ENCODE assay signal across 1 cellular context in genomic region chr5:12100542-12100941, GRCh38.
TF ChIP-seq lines count a peak whose summit lies in the region.

No MANE protein-coding gene starts in this region.

TF ChIP-seq in SK-N-SH, 30 proteins besides CTCF, POLR2A, EP300 and RAD21 (continued from another document):
- TF ChIP-seq USF1 (IDR thresholded peaks at IDR 0.05; ENCODE audit: borderline replicate concordance, low read depth) (no peak), FOXM1 (IDR thresholded peaks at IDR 0.05; ENCODE audit: low read depth) (no peak), TAF1 (IDR thresholded peaks at IDR 0.05; ENCODE audit: borderline replicate concordance, low read depth, low read length) (no peak), USF2 (IDR thresholded peaks at IDR 0.05; ENCODE audit: borderline replicate concordance, low read depth, low read length) (no peak), NRF1 (IDR thresholded peaks at IDR 0.05; ENCODE audit: low read depth, low read length) (no peak), RXRA (IDR thresholded peaks at IDR 0.05; ENCODE audit: borderline replicate concordance, low read depth) (no peak), SIN3A (IDR thresholded peaks at IDR 0.05; ENCODE audit: borderline replicate concordance, low read depth, low read length) (no peak), NFIC (IDR thresholded peaks at IDR 0.05; ENCODE audit: borderline replicate concordance) (no peak), RFX5 (IDR thresholded peaks at IDR 0.05; ENCODE audit: low read length) (no peak)
- TF ChIP-seq, protein P1, sequence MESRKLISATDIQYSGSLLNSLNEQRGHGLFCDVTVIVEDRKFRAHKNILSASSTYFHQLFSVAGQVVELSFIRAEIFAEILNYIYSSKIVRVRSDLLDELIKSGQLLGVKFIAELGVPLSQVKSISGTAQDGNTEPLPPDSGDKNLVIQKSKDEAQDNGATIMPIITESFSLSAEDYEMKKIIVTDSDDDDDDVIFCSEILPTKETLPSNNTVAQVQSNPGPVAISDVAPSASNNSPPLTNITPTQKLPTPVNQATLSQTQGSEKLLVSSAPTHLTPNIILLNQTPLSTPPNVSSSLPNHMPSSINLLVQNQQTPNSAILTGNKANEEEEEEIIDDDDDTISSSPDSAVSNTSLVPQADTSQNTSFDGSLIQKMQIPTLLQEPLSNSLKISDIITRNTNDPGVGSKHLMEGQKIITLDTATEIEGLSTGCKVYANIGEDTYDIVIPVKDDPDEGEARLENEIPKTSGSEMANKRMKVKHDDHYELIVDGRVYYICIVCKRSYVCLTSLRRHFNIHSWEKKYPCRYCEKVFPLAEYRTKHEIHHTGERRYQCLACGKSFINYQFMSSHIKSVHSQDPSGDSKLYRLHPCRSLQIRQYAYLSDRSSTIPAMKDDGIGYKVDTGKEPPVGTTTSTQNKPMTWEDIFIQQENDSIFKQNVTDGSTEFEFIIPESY (IDR thresholded peaks at IDR 0.05; ENCODE audit: borderline replicate concordance, low read depth): no peak
TF ChIP-seq in SK-N-SH: peak in this region for 0.
